9 cellular contexts compared by ENCODE assay signal in genomic region chr22:36860821-36861659, GRCh38. TPM values are rescaled to one million over a fixed set of nuclear protein-coding genes. Genes with fewer than 3 reads are reported as not detected.
DNase-seq lines count a peak whose midpoint lies in the region; ATAC-seq and TF ChIP-seq lines count a peak whose summit lies in the region.
"Had no signal": no experiment of that assay in that cellular context is flagged by ENCODE, and none has a peak within 500 bp of the region (broad histone marks: within the 10 kb centered on the region; RNA-seq: fewer than 3 reads in every experiment).

Gene NCF4, plus strand, starts transcription at chr22:36861006. Its CDS starts 166 bp downstream, at chr22:36861172.

- no peaks in the 10 kb centered on the region for H3K27me3 Mint-ChIP-seq in activated T-helper 17 cell treated with anti-CD3 and anti-CD28 coated beads, Interleukin-2, amount 50 U/mL, for 72 hours

- H3K4me2 ChIP-seq in Karpas-422 (ENCODE audit: low read depth, low read length, poor library complexity, severe bottlenecking): peak within 1 kb of the TSS; percentile 92

- H3K9me3 Mint-ChIP-seq in activated T-helper 17 cell treated with anti-CD3 and anti-CD28 coated beads, Interleukin-2, amount 50 U/mL, for 72 hours: no peaks in the 10 kb centered on the region

- H3K9me3 ChIP-seq in Karpas-422 (ENCODE audit: low read length) (no peaks in the 10 kb centered on the region), tibial artery (no peaks in the 10 kb centered on the region)

- peaks cover 23% of the 10 kb centered on the region for H3K36me3 Mint-ChIP-seq in activated T-helper 17 cell treated with anti-CD3 and anti-CD28 coated beads, Interleukin-2, amount 50 U/mL, for 72 hours (ENCODE audit: low read depth)

- H3K36me3 ChIP-seq in Karpas-422 (ENCODE audit: insufficient read depth, low read length): peaks cover 3% of the 10 kb centered on the region; the same call in 1 of the 2 replicates
- no peaks in the 10 kb centered on the region for H3K36me3 ChIP-seq in tibial artery

- H3K4me3 ChIP-seq in Karpas-422 (ENCODE audit: low read length) (peak within 1 kb of the TSS; percentile 71), tibial artery (peak within 1 kb of the TSS in 1 of 2 donors; percentile 23)

- peaks cover 49% of the 10 kb centered on the region for H3K4me1 ChIP-seq in Karpas-422 (ENCODE audit: low read length)
- peaks cover 0 to 5% (median 1%) of the 10 kb centered on the region in 4 donors for H3K4me1 ChIP-seq in tibial artery

- H3K27me3 ChIP-seq in Karpas-422 (ENCODE audit: low read length) (no peaks in the 10 kb centered on the region), tibial artery (peaks cover 0 to 27% of the 10 kb centered on the region in 2 donors)

- DNase-seq in GM10266 (ENCODE audit: extremely low spot score): peak; percentile 85
- peak; percentile 97 for DNase-seq in Karpas-422
- peak; percentile 85 for DNase-seq in medulla oblongata (ENCODE audit: extremely low spot score)
- DNase-seq in tibial artery: peak; percentile 80 to 85
- DNase-seq in GM03348 (ENCODE audit: low spot score): no peak

- peak within 1 kb of the TSS; percentile 83 for H3K4me3 Mint-ChIP-seq in activated T-helper 17 cell treated with anti-CD3 and anti-CD28 coated beads, Interleukin-2, amount 50 U/mL, for 72 hours

- no peaks in the 10 kb centered on the region for H4K20me1 ChIP-seq in Karpas-422 (ENCODE audit: insufficient read depth, low read depth, low read length)

- no peaks in the 10 kb centered on the region for H3K9me2 ChIP-seq in Karpas-422 (replicated peaks; ENCODE audit: insufficient read depth, low read length)

- peaks cover 44% of the 10 kb centered on the region for H3K4me1 Mint-ChIP-seq in activated T-helper 17 cell treated with anti-CD3 and anti-CD28 coated beads, Interleukin-2, amount 50 U/mL, for 72 hours

- peak within 1 kb of the TSS; percentile 99 for H3K27ac Mint-ChIP-seq in activated T-helper 17 cell treated with anti-CD3 and anti-CD28 coated beads, Interleukin-2, amount 50 U/mL, for 72 hours

- peak within 1 kb of the TSS; percentile 76 for H3K9ac ChIP-seq in Karpas-422 (ENCODE audit: low read length)

- peaks cover 23% of the 10 kb centered on the region for H3K79me2 ChIP-seq in Karpas-422 (ENCODE audit: low read length)

- intact Hi-C loops in tibial artery (cut with DNase I; ENCODE audit: low total_unique reads): no loop called here

- peak within 1 kb of the TSS; percentile 54 for H2AFZ ChIP-seq in Karpas-422 (ENCODE audit: low read length)

- H3K27ac ChIP-seq in Karpas-422 (ENCODE audit: low read length) (peak within 1 kb of the TSS; percentile 81), tibial artery (no peak within 1 kb of the TSS)

- ATAC-seq in GM21447 (IDR thresholded peaks at IDR 0.05; ENCODE audit: unreplicated experiment): peak; percentile 67
- ATAC-seq in activated T-helper 17 cell treated with anti-CD3 and anti-CD28 coated beads, Interleukin-2, amount 50 U/mL, for 72 hours (replicated peaks): peak; percentile 90
- no peak for ATAC-seq in SK-N-SH treated with all-trans-retinoic acid at 6 μM for 48 hours

- TF ChIP-seq CTCF in GM10266 (IDR thresholded peaks at IDR 0.05; ENCODE audit: control insufficient read depth, insufficient read depth, low read depth, missing control alignments): no peak
- TF ChIP-seq CTCF in tibial artery (IDR thresholded peaks at IDR 0.05): no peak

TF ChIP-seq in SK-N-SH treated with all-trans-retinoic acid at 6 μM for 48 hours, 23 proteins besides CTCF, POLR2A, EP300 and RAD21:
- TF ChIP-seq CREB5 (CRISPR knock-in tag; IDR thresholded peaks at IDR 0.05; ENCODE audit: low read depth) (no peak), BACH2 (CRISPR knock-in tag; IDR thresholded peaks at IDR 0.05; ENCODE audit: borderline replicate concordance) (no peak), RARB (CRISPR knock-in tag; IDR thresholded peaks at IDR 0.05) (no peak), ISL1 (CRISPR knock-in tag; IDR thresholded peaks at IDR 0.05) (no peak), ZFP30 (CRISPR knock-in tag; IDR thresholded peaks at IDR 0.05) (no peak), ZFP3 (CRISPR knock-in tag; IDR thresholded peaks at IDR 0.05) (no peak), ARNTL (CRISPR knock-in tag; IDR thresholded peaks at IDR 0.05; ENCODE audit: borderline replicate concordance, low read depth) (no peak), ZNF565 (CRISPR knock-in tag; conservative IDR thresholded peaks at IDR 0.05; ENCODE audit: low read depth) (no peak), PATZ1 (CRISPR knock-in tag; IDR thresholded peaks at IDR 0.05; ENCODE audit: borderline replicate concordance) (no peak), PPARA (CRISPR knock-in tag; IDR thresholded peaks at IDR 0.05; ENCODE audit: borderline replicate concordance) (no peak), ESRRG (CRISPR knock-in tag; IDR thresholded peaks at IDR 0.05) (no peak), TCF4 (CRISPR knock-in tag; IDR thresholded peaks at IDR 0.05; ENCODE audit: borderline replicate concordance) (no peak), ZC3H10 (CRISPR knock-in tag; IDR thresholded peaks at IDR 0.05) (no peak), CSDC2 (CRISPR knock-in tag; IDR thresholded peaks at IDR 0.05) (no peak), OSR1 (CRISPR knock-in tag; IDR thresholded peaks at IDR 0.05) (no peak), GLIS3 (CRISPR knock-in tag; IDR thresholded peaks at IDR 0.05) (no peak), TOX (CRISPR knock-in tag; IDR thresholded peaks at IDR 0.05; ENCODE audit: borderline replicate concordance) (no peak), ZNF8 (CRISPR knock-in tag; IDR thresholded peaks at IDR 0.05) (no peak)
- TF ChIP-seq, protein P1, sequence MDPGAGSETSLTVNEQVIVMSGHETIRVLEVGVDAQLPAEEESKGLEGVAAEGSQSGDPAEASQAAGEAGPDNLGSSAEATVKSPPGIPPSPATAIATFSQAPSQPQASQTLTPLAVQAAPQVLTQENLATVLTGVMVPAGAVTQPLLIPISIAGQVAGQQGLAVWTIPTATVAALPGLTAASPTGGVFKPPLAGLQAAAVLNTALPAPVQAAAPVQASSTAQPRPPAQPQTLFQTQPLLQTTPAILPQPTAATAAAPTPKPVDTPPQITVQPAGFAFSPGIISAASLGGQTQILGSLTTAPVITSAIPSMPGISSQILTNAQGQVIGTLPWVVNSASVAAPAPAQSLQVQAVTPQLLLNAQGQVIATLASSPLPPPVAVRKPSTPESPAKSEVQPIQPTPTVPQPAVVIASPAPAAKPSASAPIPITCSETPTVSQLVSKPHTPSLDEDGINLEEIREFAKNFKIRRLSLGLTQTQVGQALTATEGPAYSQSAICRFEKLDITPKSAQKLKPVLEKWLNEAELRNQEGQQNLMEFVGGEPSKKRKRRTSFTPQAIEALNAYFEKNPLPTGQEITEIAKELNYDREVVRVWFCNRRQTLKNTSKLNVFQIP (CRISPR knock-in tag; IDR thresholded peaks at IDR 0.05; ENCODE audit: borderline replicate concordance, low read depth): no peak

RNA-seq across cellular contexts. Expression of gene NCF4, which starts in this region (rescaled TPM):
- total RNA-seq in Karpas-422 (2014; rRNA removed; shearing (Covaris generic); ENCODE audit: low replicate concordance): 116 and 179 TPM in 2 replicates
- 10 to 100 TPM; 40.6 to 60.1 TPM for total RNA-seq in activated T-helper 17 cell treated with anti-CD3 and anti-CD28 coated beads, Interleukin-2, amount 50 U/mL, for 72 hours
- total RNA-seq: endothelial cell of umbilical vein had no signal
